1 cellular context compared by ENCODE assay signal in genomic region chr15:51401872-51402517, GRCh38.
TF ChIP-seq lines count a peak whose summit lies in the region.

No MANE protein-coding gene starts in this region.

TF ChIP-seq in K562, 482 proteins besides CTCF, POLR2A, EP300 and RAD21 (continued from another document):
- TF ChIP-seq ZBTB40 (IDR thresholded peaks at IDR 0.05) (peak; percentile 79), ZBTB40 (CRISPR knock-in tag; IDR thresholded peaks at IDR 0.05) (no peak), ERF (CRISPR knock-in tag; IDR thresholded peaks at IDR 0.05) (no peak), TFAP4 (CRISPR knock-in tag; IDR thresholded peaks at IDR 0.05; ENCODE audit: borderline replicate concordance) (peak; percentile 35; the same call in 1 of the 2 replicates), ZNF263 (CRISPR knock-in tag; IDR thresholded peaks at IDR 0.05; ENCODE audit: borderline replicate concordance) (peak; percentile 20; the same call in 1 of the 2 replicates), BHLHE40 (IDR thresholded peaks at IDR 0.05; ENCODE audit: low read length) (peak; percentile 52), CTBP1 (IDR thresholded peaks at IDR 0.05; ENCODE audit: borderline replicate concordance) (0 out of 2 replicates have a peak, but pooled peaks have one; percentile 32), TCF3 (CRISPR knock-in tag; IDR thresholded peaks at IDR 0.05) (no peak), HDAC8 (tag; IDR thresholded peaks at IDR 0.05) (no peak), NR0B1 (IDR thresholded peaks at IDR 0.05; ENCODE audit: partially characterized antibody) (no peak), NFIX (CRISPR knock-in tag; IDR thresholded peaks at IDR 0.05; ENCODE audit: low read depth) (no peak), ZC3H4 (CRISPR knock-in tag; IDR thresholded peaks at IDR 0.05; ENCODE audit: borderline replicate concordance) (no peak), DIDO1 (tag; IDR thresholded peaks at IDR 0.05; ENCODE audit: low read depth) (no peak), ATF7 (IDR thresholded peaks at IDR 0.05) (no peak), JUND (IDR thresholded peaks at IDR 0.05; ENCODE audit: borderline replicate concordance, low read depth, low read length) (0 out of 2 replicates have a peak, but pooled peaks have one; percentile 14), JUND (tag; IDR thresholded peaks at IDR 0.05; ENCODE audit: borderline replicate concordance, low read depth, low read length) (peak; percentile 25; the same call in 1 of the 3 replicates)
